ENCODE assay signal across 25 cellular contexts in genomic region chrY:8821106-8821505, GRCh38.
"Had no signal": no experiment of that assay in that cellular context is flagged by ENCODE, and none has a peak within 500 bp of the region (broad histone marks: within the 10 kb centered on the region; RNA-seq: fewer than 3 reads in every experiment).

No MANE protein-coding gene starts in this region.

- DNase-seq: activated CD4-positive, alpha-beta memory T cell treated with anti-CD3 and anti-CD28 coated beads, Interleukin-2, amount 10 ng/mL, durations not matched to agents 7 days and 5 days; activated CD4-positive, alpha-beta T cell treated with anti-CD3 and anti-CD28 coated beads for 1 hour; activated CD4-positive, alpha-beta T cell treated with anti-CD3 and anti-CD28 coated beads for 4 hours; activated CD4-positive, alpha-beta T cell treated with anti-CD3 and anti-CD28 coated beads, Interleukin-2, amount 10 ng/mL, durations not matched to agents 7 days and 5 days; activated CD4-positive, alpha-beta T cell treated with anti-CD3 and anti-CD28 coated beads, Interleukin-2, amount 50 U/mL, for 4 hours; activated CD8-positive, alpha-beta memory T cell treated with anti-CD3 and anti-CD28 coated beads, Interleukin-2, amount 50 U/mL, for 48 hours; activated gamma-delta T cell; activated naive CD4-positive, alpha-beta T cell; activated naive CD4-positive, alpha-beta T cell treated with anti-CD3 and anti-CD28 coated beads, Interleukin-2, amount 10 ng/mL, durations not matched to agents 7 days and 5 days; activated naive CD8-positive, alpha-beta T cell treated with anti-CD3 and anti-CD28 coated beads, Interleukin-2, amount 10 ng/mL, durations not matched to agents 7 days and 5 days; activated T-cell treated with anti-CD3 and anti-CD28 coated beads for 4 hours; activated T-cell treated with anti-CD3 and anti-CD28 coated beads, Interleukin-2, amount 50 U/mL, for 24 hours; activated T-cell treated with anti-CD3 and anti-CD28 coated beads, Interleukin-2, amount 50 U/mL, for 72 hours; brain microvascular endothelial cell; caudate nucleus; cortex of kidney; dermis blood vessel endothelial cell; effector CD4-positive, alpha-beta T cell; effector memory CD8-positive, alpha-beta T cell; esophagus squamous epithelium; glutamatergic neuron; heart left ventricle; T-helper 1 cell; T-helper 17 cell had no signal

- ATAC-seq: activated naive CD4-positive, alpha-beta T cell treated with anti-CD3 and anti-CD28 coated beads, Interleukin-2, amount 50 U/mL, for 72 hours; activated T-cell treated with anti-CD3 and anti-CD28 coated beads, Interleukin-2, amount 50 U/mL, for 72 hours; effector memory CD8-positive, alpha-beta T cell; heart left ventricle; T-helper 17 cell had no signal
